In the genomic region with DNA sequence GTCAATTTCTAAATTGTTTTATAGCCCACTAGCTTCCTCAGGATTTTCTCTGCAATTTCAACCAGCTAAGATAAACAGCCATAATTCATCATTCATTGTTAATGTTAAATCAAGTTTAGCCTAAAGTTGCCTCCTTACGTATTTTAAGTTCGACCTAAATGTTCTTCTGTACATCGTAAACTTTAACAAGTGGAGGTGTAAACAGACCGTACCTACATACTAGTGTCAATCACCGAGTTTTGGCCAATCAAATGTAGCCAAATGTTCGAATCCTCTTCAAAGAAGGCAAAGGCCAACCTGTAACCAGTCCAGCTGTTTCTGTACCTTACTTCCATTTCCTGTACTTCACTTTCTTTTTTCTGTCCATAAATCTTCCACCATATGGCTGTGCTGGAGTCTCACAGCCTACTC, we compare ENCODE assay signal across 20 cellular contexts. TPM values are rescaled to one million over a fixed set of nuclear protein-coding genes. Genes with fewer than 3 reads are reported as not detected.
A peak's percentile ranks its signal among the peaks of the same experiment; 100 is the strongest.
DNase-seq lines count a peak whose midpoint lies in the region; TF ChIP-seq lines count a peak whose summit lies in the region.
"Had no signal": no experiment of that assay in that cellular context is flagged by ENCODE, and none has a peak within 500 bp of the region (broad histone marks: within the 10 kb centered on the region; RNA-seq: fewer than 3 reads in every experiment).

No MANE protein-coding gene starts in this region.

- TF ChIP-seq POLR2A in prostate gland (IDR thresholded peaks at IDR 0.05): no peak

- no peak for TF ChIP-seq CTCF in Calu3 (IDR thresholded peaks at IDR 0.05; ENCODE audit: unreplicated experiment)
- TF ChIP-seq CTCF in colonic mucosa (IDR thresholded peaks at IDR 0.05): no peak
- TF ChIP-seq CTCF in prostate gland (IDR thresholded peaks at IDR 0.05): no peak

- peak overlapping the region in 1 of 2 donors; percentile 36 for H3K9ac ChIP-seq in colonic mucosa (ENCODE audit: low read depth in 2 of 2, low read length in 2 of 2)
- H3K9ac ChIP-seq: SK-N-SH had no signal

- H3K4me3 Mint-ChIP-seq in Calu3 (ENCODE audit: low read depth, unreplicated experiment): no peak overlapping the region
- H3K4me3 Mint-ChIP-seq: activated naive CD8-positive, alpha-beta T cell treated with anti-CD3 and anti-CD28 coated beads, Interleukin-2, amount 50 U/mL, for 24 hours; CD8-positive, alpha-beta memory T cell; dendritic cell treated with granulocyte-macrophage colony-stimulating factor and Interleukin-4, amounts not matched to agents 40 ng/mL and 50 ng/mL, for 4 days; neural crest cell had no signal

- peaks cover 5% of the 10 kb centered on the region for H3K36me3 Mint-ChIP-seq in Calu3 (ENCODE audit: insufficient read depth, unreplicated experiment)

- no peaks in the 10 kb centered on the region for H3K27me3 ChIP-seq in colonic mucosa
- H3K27me3 ChIP-seq in prostate gland (replicated peaks; ENCODE audit: insufficient read depth): no peaks in the 10 kb centered on the region
- H3K27me3 ChIP-seq: breast epithelium had no signal

- peak overlapping the region; percentile 37 for H3K27ac Mint-ChIP-seq in Calu3 (ENCODE audit: unreplicated experiment)
- H3K27ac Mint-ChIP-seq: activated naive CD8-positive, alpha-beta T cell treated with anti-CD3 and anti-CD28 coated beads, Interleukin-2, amount 50 U/mL, for 24 hours; dendritic cell treated with granulocyte-macrophage colony-stimulating factor and Interleukin-4, amounts not matched to agents 40 ng/mL and 50 ng/mL, for 4 days had no signal

- H3K4me3 ChIP-seq in colonic mucosa: no peak overlapping the region
- no peak overlapping the region for H3K4me3 ChIP-seq in prostate gland
- H3K4me3 ChIP-seq: breast epithelium had no signal

- 19% methylated on average over 6 of the region's 6 CpGs for WGBS in prostate gland

- no peaks in the 10 kb centered on the region for H3K27me3 Mint-ChIP-seq in Calu3 (ENCODE audit: unreplicated experiment)
- H3K27me3 Mint-ChIP-seq: activated naive CD8-positive, alpha-beta T cell treated with anti-CD3 and anti-CD28 coated beads, Interleukin-2, amount 50 U/mL, for 24 hours; CD8-positive, alpha-beta memory T cell; dendritic cell treated with granulocyte-macrophage colony-stimulating factor and Interleukin-4, amounts not matched to agents 40 ng/mL and 50 ng/mL, for 4 days had no signal

- H3K27ac ChIP-seq in colonic mucosa (peak overlapping the region; percentile 76), prostate gland (peak overlapping the region; percentile 48 to 60)

- H3K9me3 Mint-ChIP-seq in Calu3 (ENCODE audit: low read depth, unreplicated experiment): peaks cover 2% of the 10 kb centered on the region
- H3K9me3 Mint-ChIP-seq: activated naive CD8-positive, alpha-beta T cell treated with anti-CD3 and anti-CD28 coated beads, Interleukin-2, amount 50 U/mL, for 24 hours; CD8-positive, alpha-beta memory T cell; dendritic cell treated with granulocyte-macrophage colony-stimulating factor and Interleukin-4, amounts not matched to agents 40 ng/mL and 50 ng/mL, for 4 days had no signal

- H3K4me1 ChIP-seq in colonic mucosa (peaks cover 14% of the 10 kb centered on the region), prostate gland (replicated peaks) (peaks cover 2% of the 10 kb centered on the region)

- no TSS peak for BruUV-seq in Calu3 (replicated peaks; lab: Mats Ljungman, UMichigan)

- intact Hi-C loops in Calu3 (cut with micrococcal nuclease; ENCODE audit: unreplicated experiment): no loop called here
- intact Hi-C loops in colonic mucosa (cut with DNase I): no loop called here
- intact Hi-C loops in prostate gland (cut with DNase I): no loop called here

- H3K36me3 ChIP-seq in colonic mucosa (no peaks in the 10 kb centered on the region), prostate gland (no peaks in the 10 kb centered on the region)
- H3K36me3 ChIP-seq: breast epithelium had no signal

- no peak for DNase-seq in Calu3
- DNase-seq in HT-29 (ENCODE audit: low spot score): peak; percentile 18
- peak; percentile 83 for DNase-seq in colonic mucosa
- DNase-seq in prostate gland (ENCODE audit: low spot score): no peak
- DNase-seq in DMS153 (lab: John Stamatoyannopoulos, UW): no peak
- no peak for DNase-seq in HCEC 1CT
- no peak for DNase-seq in NCI-H446 treated with DMSO at 0.1 percent for 48 hours (lab: John Stamatoyannopoulos, UW)
- DNase-seq: activated naive CD8-positive, alpha-beta T cell treated with anti-CD3 and anti-CD28 coated beads, Interleukin-2, amount 50 U/mL, for 24 hours; CD8-positive, alpha-beta memory T cell; EL; foreskin melanocyte; NCI-H1694; NCI-H345; RPMI8226; SK-N-SH; substantia nigra; T1000 had no signal

- CTCF ChIA-PET in Calu3 (lab: Charles Lee): interaction anchor here (0.6 to 1.2 kb wide), 2 partner anchors 9 to 25 kb away, joined by 3 read pairs; no protein-coding TSS in a partner anchor

- no peaks in the 10 kb centered on the region for H3K9me3 ChIP-seq in colonic mucosa
- no peaks in the 10 kb centered on the region for H3K9me3 ChIP-seq in prostate gland
- H3K9me3 ChIP-seq: breast epithelium, SK-N-SH had no signal

- H3K4me1 Mint-ChIP-seq in Calu3 (ENCODE audit: low read depth, unreplicated experiment): peaks cover 30% of the 10 kb centered on the region

RNA-seq across cellular contexts. Expression of gene MBOAT1, which starts 13.5 kb away (rescaled TPM):
- total RNA-seq in Calu3 (2022) (39.9 and 47.8 TPM in 2 replicates), colonic mucosa (10 to 100 TPM; 45.7 to 54.1 TPM), prostate gland (10 to 100 TPM in 1 of 2 donors, 1 to 10 TPM in 1; 8.6 to 14.1 TPM)
- 1.0 and 3.7 TPM in 2 replicates for total RNA-seq in HT-29 (2014; rRNA removed; shearing (Covaris generic))

Comparison
In these comparisons a context has a peak if more than half of its experiments do, and no peak if none do; other contexts are left out.
1. DNase-seq: peak in HT-29 (single experiment) and colonic mucosa (single experiment); none in Calu3 (single experiment), prostate gland (single experiment), DMS153 (single experiment), HCEC 1CT (single experiment) and NCI-H446 treated with DMSO at 0.1 percent for 48 hours (single experiment).